28 cellular contexts compared by ENCODE assay signal in the genomic region with DNA sequence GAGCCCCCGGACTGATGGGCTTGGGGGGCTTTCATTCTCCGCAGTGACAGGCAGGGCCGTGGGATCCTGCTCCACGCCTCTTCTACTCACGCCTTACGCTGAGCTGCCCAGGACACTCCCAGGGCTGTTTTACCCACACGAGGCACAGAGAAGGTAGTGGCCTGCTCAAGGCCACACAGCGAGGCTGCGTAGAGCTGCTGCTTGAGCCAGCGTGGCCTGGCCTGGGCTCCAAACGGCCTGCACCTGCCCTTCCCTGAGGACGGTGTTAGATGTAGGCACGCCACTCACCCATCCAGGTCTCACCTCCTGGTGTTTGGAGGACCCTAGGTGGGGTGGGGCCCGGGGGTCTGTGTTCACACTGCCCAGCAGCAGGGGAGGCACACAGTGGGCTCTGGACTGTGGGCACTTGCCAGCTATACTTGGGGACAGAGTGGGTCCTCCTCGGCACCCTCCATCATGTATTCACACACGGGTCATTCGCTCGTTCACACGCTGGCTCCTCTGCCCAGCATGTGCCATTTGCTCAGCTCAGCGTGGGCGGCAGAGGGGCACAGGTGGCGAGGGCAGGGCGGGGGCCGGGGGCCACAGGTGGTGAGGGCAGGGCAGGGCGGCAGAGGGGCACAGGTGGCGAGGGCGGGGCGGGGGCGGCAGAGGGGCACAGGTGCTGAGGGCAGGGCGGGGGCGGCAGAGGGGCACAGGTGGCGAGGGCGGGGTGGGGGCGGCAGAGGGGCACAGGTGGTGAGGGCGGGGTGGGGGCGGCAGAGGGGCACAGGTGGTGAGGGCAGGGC. TPM values are rescaled to one million over a fixed set of nuclear protein-coding genes. Genes with fewer than 3 reads are reported as not detected.
"Had no signal": no experiment of that assay in that cellular context is flagged by ENCODE, and none has a peak within 500 bp of the region (broad histone marks: within the 10 kb centered on the region; RNA-seq: fewer than 3 reads in every experiment).

No MANE protein-coding gene starts in this region.

- H3K27me3 Mint-ChIP-seq: activated CD4-positive, alpha-beta memory T cell treated with anti-CD3 and anti-CD28 coated beads, Interleukin-2, amount 10 ng/mL, durations not matched to agents 7 days and 5 days had no signal

- DNase-seq: activated CD4-positive, alpha-beta memory T cell treated with anti-CD3 and anti-CD28 coated beads, Interleukin-2, amount 10 ng/mL, durations not matched to agents 7 days and 5 days; activated CD4-positive, alpha-beta T cell treated with anti-CD3 and anti-CD28 coated beads for 36 hours; activated CD4-positive, alpha-beta T cell treated with anti-CD3 and anti-CD28 coated beads, Interleukin-2, amount 50 U/mL, for 1 hour; activated gamma-delta T cell treated with Interleukin-2 at 50 U/mL for 16 hours; activated naive CD4-positive, alpha-beta T cell treated with anti-CD3 and anti-CD28 coated beads, Interleukin-2, amount 10 ng/mL, durations not matched to agents 7 days and 5 days; activated naive CD8-positive, alpha-beta T cell treated with anti-CD3 and anti-CD28 coated beads for 36 hours; activated T-cell treated with anti-CD3 and anti-CD28 coated beads for 4 hours; activated T-cell treated with anti-CD3 and anti-CD28 coated beads, Interleukin-2, amount 50 U/mL, for 48 hours; anterior cingulate cortex; cerebellar nuclear complex; MG63; MV-4-11; NCI-H1092 treated with DMSO at 0.1 percent for 48 hours; NCI-H1417 treated with DMSO at 0.1 percent for 48 hours; NCI-H2029 treated with DMSO at 0.1 percent for 48 hours; NCI-H446; NCI-H526; NCI-H82; T-helper 1 cell; WERI-Rb-1 had no signal

- H3K9me3 ChIP-seq: MG63 had no signal

- H3K27me3 ChIP-seq: MG63 had no signal

- ATAC-seq: activated CD4-positive, alpha-beta T cell treated with anti-CD3 and anti-CD28 coated beads for 36 hours; Right ventricle myocardium inferior had no signal

- H3K36me3 ChIP-seq: MG63, WERI-Rb-1 had no signal

- H3K4me3 Mint-ChIP-seq: activated CD4-positive, alpha-beta memory T cell treated with anti-CD3 and anti-CD28 coated beads, Interleukin-2, amount 10 ng/mL, durations not matched to agents 7 days and 5 days; activated CD4-positive, alpha-beta T cell treated with anti-CD3 and anti-CD28 coated beads for 36 hours; activated naive CD4-positive, alpha-beta T cell treated with anti-CD3 and anti-CD28 coated beads, Interleukin-2, amount 10 ng/mL, durations not matched to agents 7 days and 5 days; activated naive CD8-positive, alpha-beta T cell treated with anti-CD3 and anti-CD28 coated beads for 36 hours had no signal

- H3K4me1 Mint-ChIP-seq: activated CD4-positive, alpha-beta memory T cell treated with anti-CD3 and anti-CD28 coated beads, Interleukin-2, amount 10 ng/mL, durations not matched to agents 7 days and 5 days; activated CD4-positive, alpha-beta T cell treated with anti-CD3 and anti-CD28 coated beads for 36 hours; activated naive CD4-positive, alpha-beta T cell treated with anti-CD3 and anti-CD28 coated beads, Interleukin-2, amount 10 ng/mL, durations not matched to agents 7 days and 5 days; activated naive CD8-positive, alpha-beta T cell treated with anti-CD3 and anti-CD28 coated beads for 36 hours had no signal

- H3K27ac ChIP-seq: SK-N-MC, WERI-Rb-1 had no signal

- H3K9me3 Mint-ChIP-seq: activated CD4-positive, alpha-beta memory T cell treated with anti-CD3 and anti-CD28 coated beads, Interleukin-2, amount 10 ng/mL, durations not matched to agents 7 days and 5 days; activated naive CD4-positive, alpha-beta T cell treated with anti-CD3 and anti-CD28 coated beads, Interleukin-2, amount 10 ng/mL, durations not matched to agents 7 days and 5 days; activated naive CD8-positive, alpha-beta T cell treated with anti-CD3 and anti-CD28 coated beads for 36 hours; activated T-helper 2 cell treated with anti-CD3 and anti-CD28 coated beads, Interferon-gamma antibody, Interleukin-2, Interleukin-4, amounts not matched to agents 10 μg/mL and 5 μg/mL and 100 μg/mL, durations not matched to agents 14 hours and 24 hours and 36 hours had no signal

- H3K27ac Mint-ChIP-seq: activated CD4-positive, alpha-beta memory T cell treated with anti-CD3 and anti-CD28 coated beads, Interleukin-2, amount 10 ng/mL, durations not matched to agents 7 days and 5 days; activated CD4-positive, alpha-beta T cell treated with anti-CD3 and anti-CD28 coated beads for 36 hours; activated naive CD4-positive, alpha-beta T cell treated with anti-CD3 and anti-CD28 coated beads, Interleukin-2, amount 10 ng/mL, durations not matched to agents 7 days and 5 days; activated naive CD8-positive, alpha-beta T cell treated with anti-CD3 and anti-CD28 coated beads for 36 hours; activated T-helper 2 cell treated with anti-CD3 and anti-CD28 coated beads, Interferon-gamma antibody, Interleukin-2, Interleukin-4, amounts not matched to agents 10 μg/mL and 5 μg/mL and 100 μg/mL, durations not matched to agents 14 hours and 24 hours and 36 hours had no signal

- H3K36me3 Mint-ChIP-seq: activated naive CD4-positive, alpha-beta T cell treated with anti-CD3 and anti-CD28 coated beads, Interleukin-2, amount 10 ng/mL, durations not matched to agents 7 days and 5 days; activated naive CD8-positive, alpha-beta T cell treated with anti-CD3 and anti-CD28 coated beads for 36 hours had no signal

- H3K4me3 ChIP-seq: MG63, SK-N-MC had no signal

RNA-seq across cellular contexts. Expression of a gene that starts 18.4 kb away (rescaled TPM):
- total RNA-seq: activated CD4-positive, alpha-beta memory T cell treated with anti-CD3 and anti-CD28 coated beads, Interleukin-2, amount 10 ng/mL, durations not matched to agents 7 days and 5 days; activated CD4-positive, alpha-beta T cell treated with anti-CD3 and anti-CD28 coated beads for 36 hours; activated CD8-positive, alpha-beta memory T cell treated with anti-CD3 and anti-CD28 coated beads for 36 hours; activated naive CD8-positive, alpha-beta T cell treated with anti-CD3 and anti-CD28 coated beads for 36 hours; activated T-helper 2 cell treated with anti-CD3 and anti-CD28 coated beads, Interferon-gamma antibody, Interleukin-2, Interleukin-4, amounts not matched to agents 10 μg/mL and 5 μg/mL and 100 μg/mL, durations not matched to agents 14 hours and 24 hours and 36 hours; cardiac septum; OCI-LY7; Right ventricle myocardium inferior; RPMI7951; T-helper 2 cell treated with Interferon-gamma antibody and Interleukin-4, amounts not matched to agents 100 ng/mL and 5 ng/mL, for 36 hours had no signal

RNA-seq across cellular contexts. Expression of a gene that starts 30.0 kb away (rescaled TPM):
- total RNA-seq: activated CD4-positive, alpha-beta memory T cell treated with anti-CD3 and anti-CD28 coated beads, Interleukin-2, amount 10 ng/mL, durations not matched to agents 7 days and 5 days; activated CD4-positive, alpha-beta T cell treated with anti-CD3 and anti-CD28 coated beads for 36 hours; activated CD8-positive, alpha-beta memory T cell treated with anti-CD3 and anti-CD28 coated beads for 36 hours; activated naive CD8-positive, alpha-beta T cell treated with anti-CD3 and anti-CD28 coated beads for 36 hours; activated T-helper 2 cell treated with anti-CD3 and anti-CD28 coated beads, Interferon-gamma antibody, Interleukin-2, Interleukin-4, amounts not matched to agents 10 μg/mL and 5 μg/mL and 100 μg/mL, durations not matched to agents 14 hours and 24 hours and 36 hours; OCI-LY7; RPMI7951; T-helper 2 cell treated with Interferon-gamma antibody and Interleukin-4, amounts not matched to agents 100 ng/mL and 5 ng/mL, for 36 hours had no signal
